ENCODE assay signal across 17 cellular contexts in genomic region chr6:20454201-20454824, GRCh38. TPM values are rescaled to one million over a fixed set of nuclear protein-coding genes. Genes with fewer than 3 reads are reported as not detected.
A peak's percentile ranks its signal among the peaks of the same experiment; 100 is the strongest.
DNase-seq lines count a peak whose midpoint lies in the region; ATAC-seq and TF ChIP-seq lines count a peak whose summit lies in the region.
"Had no signal": no experiment of that assay in that cellular context is flagged by ENCODE, and none has a peak within 500 bp of the region (broad histone marks: within the 10 kb centered on the region; RNA-seq: fewer than 3 reads in every experiment).

No MANE protein-coding gene starts in this region.

- no peaks in the 10 kb centered on the region for H3K9me3 Mint-ChIP-seq in activated CD4-positive, alpha-beta memory T cell treated with anti-CD3 and anti-CD28 coated beads, Interleukin-2, amount 10 ng/mL, durations not matched to agents 7 days and 5 days
- no peaks in the 10 kb centered on the region for H3K9me3 Mint-ChIP-seq in activated CD4-positive, alpha-beta memory T cell treated with anti-CD3 and anti-CD28 coated beads for 36 hours
- H3K9me3 Mint-ChIP-seq in activated CD4-positive, alpha-beta T cell treated with anti-CD3 and anti-CD28 coated beads, Interleukin-2, amount 10 ng/mL, durations not matched to agents 7 days and 5 days = no peaks in the 10 kb centered on the region
- peaks cover 5% of the 10 kb centered on the region for H3K9me3 Mint-ChIP-seq in chondrocyte (ENCODE audit: low read depth)

- peaks cover 32% of the 10 kb centered on the region for H3K4me1 Mint-ChIP-seq in activated CD4-positive, alpha-beta memory T cell treated with anti-CD3 and anti-CD28 coated beads, Interleukin-2, amount 10 ng/mL, durations not matched to agents 7 days and 5 days
- H3K4me1 Mint-ChIP-seq in activated CD4-positive, alpha-beta memory T cell treated with anti-CD3 and anti-CD28 coated beads for 36 hours (ENCODE audit: low read depth) = peaks cover 26% of the 10 kb centered on the region
- H3K4me1 Mint-ChIP-seq in activated CD4-positive, alpha-beta T cell treated with anti-CD3 and anti-CD28 coated beads, Interleukin-2, amount 10 ng/mL, durations not matched to agents 7 days and 5 days = peaks cover 32% of the 10 kb centered on the region
- H3K4me1 Mint-ChIP-seq in chondrocyte (ENCODE audit: low read depth) = peaks cover 17% of the 10 kb centered on the region

- no peak overlapping the region for H3K4me3 Mint-ChIP-seq in activated CD4-positive, alpha-beta memory T cell treated with anti-CD3 and anti-CD28 coated beads, Interleukin-2, amount 10 ng/mL, durations not matched to agents 7 days and 5 days
- no peak overlapping the region for H3K4me3 Mint-ChIP-seq in activated CD4-positive, alpha-beta memory T cell treated with anti-CD3 and anti-CD28 coated beads for 36 hours
- no peak overlapping the region for H3K4me3 Mint-ChIP-seq in activated CD4-positive, alpha-beta T cell treated with anti-CD3 and anti-CD28 coated beads, Interleukin-2, amount 10 ng/mL, durations not matched to agents 7 days and 5 days
- H3K4me3 Mint-ChIP-seq in chondrocyte (ENCODE audit: unreplicated experiment) = no peak overlapping the region
- H3K4me3 Mint-ChIP-seq: neural crest cell had no signal

- H3K9me3 ChIP-seq in mucosa of descending colon = no peaks in the 10 kb centered on the region
- H3K9me3 ChIP-seq: vagina had no signal

- peaks cover 48% of the 10 kb centered on the region for H3K36me3 Mint-ChIP-seq in activated CD4-positive, alpha-beta memory T cell treated with anti-CD3 and anti-CD28 coated beads, Interleukin-2, amount 10 ng/mL, durations not matched to agents 7 days and 5 days (ENCODE audit: low read depth)
- peaks cover 13% of the 10 kb centered on the region for H3K36me3 Mint-ChIP-seq in activated CD4-positive, alpha-beta memory T cell treated with anti-CD3 and anti-CD28 coated beads for 36 hours
- peaks cover 57% of the 10 kb centered on the region for H3K36me3 Mint-ChIP-seq in activated CD4-positive, alpha-beta T cell treated with anti-CD3 and anti-CD28 coated beads, Interleukin-2, amount 10 ng/mL, durations not matched to agents 7 days and 5 days (ENCODE audit: low read depth)
- no peaks in the 10 kb centered on the region for H3K36me3 Mint-ChIP-seq in chondrocyte (ENCODE audit: low read depth)

- H3K4me1 ChIP-seq in mucosa of descending colon (ENCODE audit: low read depth) = peaks cover 30% of the 10 kb centered on the region

- in situ Hi-C loops in KBM-7 (cut with MboI; ENCODE audit: low pct_unique_long_range_greater_than_20kb, low sequenced_read_pairs) = no loop called here

- CTCF ChIA-PET in activated CD4-positive, alpha-beta memory T cell treated with anti-CD3 and anti-CD28 coated beads, Interleukin-2, amount 10 ng/mL, durations not matched to agents 7 days and 5 days (lab: Charles Lee) = interaction anchor here (0.8 kb wide), 1 partner anchor 50 kb away, joined by 3 read pairs; no protein-coding TSS in a partner anchor
- CTCF ChIA-PET in activated CD4-positive, alpha-beta memory T cell treated with anti-CD3 and anti-CD28 coated beads for 36 hours (lab: Charles Lee) = no interaction called here
- CTCF ChIA-PET in activated CD4-positive, alpha-beta T cell treated with anti-CD3 and anti-CD28 coated beads, Interleukin-2, amount 10 ng/mL, durations not matched to agents 7 days and 5 days (lab: Charles Lee) = no interaction called here

- H3K4me3 ChIP-seq in mucosa of descending colon = no peak overlapping the region
- H3K4me3 ChIP-seq: PC-9, vagina had no signal

- TF ChIP-seq CTCF in mucosa of descending colon (IDR thresholded peaks at IDR 0.05) (no peak), chondrocyte (IDR thresholded peaks at IDR 0.05) (no peak)

- peak overlapping the region; percentile 1 for H3K27ac Mint-ChIP-seq in activated CD4-positive, alpha-beta memory T cell treated with anti-CD3 and anti-CD28 coated beads, Interleukin-2, amount 10 ng/mL, durations not matched to agents 7 days and 5 days
- no peak overlapping the region for H3K27ac Mint-ChIP-seq in activated CD4-positive, alpha-beta memory T cell treated with anti-CD3 and anti-CD28 coated beads for 36 hours
- no peak overlapping the region for H3K27ac Mint-ChIP-seq in activated CD4-positive, alpha-beta T cell treated with anti-CD3 and anti-CD28 coated beads, Interleukin-2, amount 10 ng/mL, durations not matched to agents 7 days and 5 days
- no peak overlapping the region for H3K27ac Mint-ChIP-seq in chondrocyte (ENCODE audit: unreplicated experiment)

- ATAC-seq in mucosa of descending colon = peak; percentile 90

- POLR2A ChIA-PET in activated CD4-positive, alpha-beta memory T cell treated with anti-CD3 and anti-CD28 coated beads, Interleukin-2, amount 10 ng/mL, durations not matched to agents 7 days and 5 days (lab: Charles Lee) = no interaction called here
- POLR2A ChIA-PET in activated CD4-positive, alpha-beta memory T cell treated with anti-CD3 and anti-CD28 coated beads for 36 hours (lab: Charles Lee) = no interaction called here
- POLR2A ChIA-PET in activated CD4-positive, alpha-beta T cell treated with anti-CD3 and anti-CD28 coated beads, Interleukin-2, amount 10 ng/mL, durations not matched to agents 7 days and 5 days (lab: Charles Lee) = no interaction called here

- intact Hi-C loops in activated CD4-positive, alpha-beta memory T cell treated with anti-CD3 and anti-CD28 coated beads for 36 hours (cut with micrococcal nuclease) = no loop called here
- intact Hi-C loops in mucosa of descending colon (cut with DNase I, micrococcal nuclease) = no loop called here

- H3K27me3 Mint-ChIP-seq in activated CD4-positive, alpha-beta memory T cell treated with anti-CD3 and anti-CD28 coated beads, Interleukin-2, amount 10 ng/mL, durations not matched to agents 7 days and 5 days = no peaks in the 10 kb centered on the region
- H3K27me3 Mint-ChIP-seq in activated CD4-positive, alpha-beta memory T cell treated with anti-CD3 and anti-CD28 coated beads for 36 hours = no peaks in the 10 kb centered on the region
- no peaks in the 10 kb centered on the region for H3K27me3 Mint-ChIP-seq in activated CD4-positive, alpha-beta T cell treated with anti-CD3 and anti-CD28 coated beads, Interleukin-2, amount 10 ng/mL, durations not matched to agents 7 days and 5 days
- no peaks in the 10 kb centered on the region for H3K27me3 Mint-ChIP-seq in chondrocyte (ENCODE audit: low read depth)

- no peaks in the 10 kb centered on the region for H3K36me3 ChIP-seq in mucosa of descending colon (ENCODE audit: low read depth)
- H3K36me3 ChIP-seq: vagina had no signal

- DNase-seq in activated CD4-positive, alpha-beta memory T cell treated with anti-CD3 and anti-CD28 coated beads, Interleukin-2, amount 10 ng/mL, durations not matched to agents 7 days and 5 days = peak; percentile 28
- DNase-seq in activated CD4-positive, alpha-beta memory T cell treated with anti-CD3 and anti-CD28 coated beads for 36 hours = no peak
- DNase-seq in KBM-7 = peak; percentile 30
- DNase-seq in activated CD4-positive, alpha-beta T cell treated with anti-CD3 and anti-CD28 coated beads, Interleukin-2, amount 10 ng/mL, durations not matched to agents 7 days and 5 days = peak; percentile 10
- DNase-seq in mucosa of descending colon = peak in 1 of 3 donors; percentile 55
- no peak for DNase-seq in SW 1271 (lab: John Stamatoyannopoulos, UW)
- no peak for DNase-seq in activated effector memory CD4-positive, alpha-beta T cell treated with Interleukin-2 at 50 U/mL for 16 hours
- no peak for DNase-seq in chondrocyte (ENCODE audit: low spot score)
- DNase-seq: activated CD4-positive, CD25-positive, alpha-beta regulatory T cell; activated T-cell treated with anti-CD3 and anti-CD28 coated beads, Interleukin-2, amount 50 U/mL, for 48 hours; amygdala; NCI-H1092; PC-9; right cardiac atrium; stimulated activated CD4-positive, alpha-beta T cell treated with anti-CD3 and anti-CD28 coated beads, Interleukin-4, amount 100 ng/mL, for 1 hour had no signal

RNA-seq across cellular contexts. Expression of gene E2F3, which starts 52.6 kb away (rescaled TPM):
- 10 to 100 TPM; 29.8 to 30.1 TPM for total RNA-seq in activated CD4-positive, alpha-beta memory T cell treated with anti-CD3 and anti-CD28 coated beads, Interleukin-2, amount 10 ng/mL, durations not matched to agents 7 days and 5 days
- total RNA-seq in activated CD4-positive, alpha-beta memory T cell treated with anti-CD3 and anti-CD28 coated beads for 36 hours = 10 to 100 TPM; 17.9 to 18.2 TPM
- 10 to 100 TPM; 30.9 to 33.9 TPM for total RNA-seq in activated CD4-positive, alpha-beta T cell treated with anti-CD3 and anti-CD28 coated beads, Interleukin-2, amount 10 ng/mL, durations not matched to agents 7 days and 5 days
- total RNA-seq in mucosa of descending colon (10 to 100 TPM in 1 of 3 donors, 1 to 10 TPM in 2; 7.6 to 10.0 (median 7.9) TPM), chondrocyte (16.8 to 18.3 TPM (median 17.1 TPM) in 3 replicates)

Comparison
In these comparisons a context has a peak if more than half of its experiments do, and no peak if none do; other contexts are left out.
1. DNase-seq: peak in activated CD4-positive, alpha-beta memory T cell treated with anti-CD3 and anti-CD28 coated beads, Interleukin-2, amount 10 ng/mL, durations not matched to agents 7 days and 5 days (single experiment), KBM-7 (single experiment) and activated CD4-positive, alpha-beta T cell treated with anti-CD3 and anti-CD28 coated beads, Interleukin-2, amount 10 ng/mL, durations not matched to agents 7 days and 5 days (single experiment); none in activated CD4-positive, alpha-beta memory T cell treated with anti-CD3 and anti-CD28 coated beads for 36 hours (single experiment), SW 1271 (0 of 2), activated effector memory CD4-positive, alpha-beta T cell treated with Interleukin-2 at 50 U/mL for 16 hours (single experiment) and chondrocyte (single experiment).